ENCODE assay signal across 2 cellular contexts in the genomic region with DNA sequence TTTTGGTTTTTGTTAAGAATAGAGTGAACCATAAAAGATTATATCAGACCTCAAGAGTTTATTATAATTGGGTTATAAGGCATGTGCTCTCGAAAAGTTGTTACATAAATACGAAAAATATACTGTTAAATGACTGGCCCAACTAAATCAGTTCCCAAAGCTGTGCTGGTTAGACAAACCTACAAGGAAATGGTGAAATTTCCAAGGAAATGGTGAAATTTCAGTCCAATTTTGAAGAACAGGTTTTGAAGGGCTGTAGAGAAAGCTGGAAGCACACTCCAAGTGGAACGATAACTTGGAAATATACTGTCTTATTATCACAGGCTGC.
TF ChIP-seq lines count a peak whose summit lies in the region.

No MANE protein-coding gene starts in this region.

TF ChIP-seq in H1, 55 proteins besides CTCF, POLR2A, EP300 and RAD21 (continued from another document):
- TF ChIP-seq, protein P1, sequence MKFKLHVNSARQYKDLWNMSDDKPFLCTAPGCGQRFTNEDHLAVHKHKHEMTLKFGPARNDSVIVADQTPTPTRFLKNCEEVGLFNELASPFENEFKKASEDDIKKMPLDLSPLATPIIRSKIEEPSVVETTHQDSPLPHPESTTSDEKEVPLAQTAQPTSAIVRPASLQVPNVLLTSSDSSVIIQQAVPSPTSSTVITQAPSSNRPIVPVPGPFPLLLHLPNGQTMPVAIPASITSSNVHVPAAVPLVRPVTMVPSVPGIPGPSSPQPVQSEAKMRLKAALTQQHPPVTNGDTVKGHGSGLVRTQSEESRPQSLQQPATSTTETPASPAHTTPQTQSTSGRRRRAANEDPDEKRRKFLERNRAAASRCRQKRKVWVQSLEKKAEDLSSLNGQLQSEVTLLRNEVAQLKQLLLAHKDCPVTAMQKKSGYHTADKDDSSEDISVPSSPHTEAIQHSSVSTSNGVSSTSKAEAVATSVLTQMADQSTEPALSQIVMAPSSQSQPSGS (IDR thresholded peaks at IDR 0.05; ENCODE audit: low read length): no peak
- no peak for TF ChIP-seq KDM4A (IDR thresholded peaks at IDR 0.05; ENCODE audit: low read depth, low read length, severe bottlenecking)

TF ChIP-seq in neural cell, 6 proteins besides CTCF, POLR2A, EP300 and RAD21:
- TF ChIP-seq EZH2 (IDR thresholded peaks at IDR 0.05; ENCODE audit: borderline replicate concordance, insufficient read depth, low read length, poor library complexity, severe bottlenecking): no peak
- no peak for TF ChIP-seq SMC3 (conservative IDR thresholded peaks at IDR 0.05; ENCODE audit: poor library complexity)
- TF ChIP-seq TAF1 (IDR thresholded peaks at IDR 0.05; ENCODE audit: low read depth): no peak
- no peak for TF ChIP-seq POLR2AphosphoS5 (IDR thresholded peaks at IDR 0.05)
- no peak for TF ChIP-seq REST (IDR thresholded peaks at IDR 0.05; ENCODE audit: borderline replicate concordance)
- TF ChIP-seq MXI1 (conservative IDR thresholded peaks at IDR 0.05; ENCODE audit: poor library complexity, severe bottlenecking): no peak
